Comparison of ENCODE assay signal across 9 cellular contexts in genomic region chr1:1207254-1207902, GRCh38. TPM values are rescaled to one million over a fixed set of nuclear protein-coding genes. Genes with fewer than 3 reads are reported as not detected.
DNase-seq lines count a peak whose midpoint lies in the region; ATAC-seq, FAIRE-seq and TF ChIP-seq lines count a peak whose summit lies in the region.
"Had no signal": no experiment of that assay in that cellular context is flagged by ENCODE, and none has a peak within 500 bp of the region (broad histone marks: within the 10 kb centered on the region; RNA-seq: fewer than 3 reads in every experiment).

No MANE protein-coding gene starts in this region.

- H3K27ac ChIP-seq in astrocyte (ENCODE audit: low read depth, low read length) = no peak overlapping the region
- H3K27ac ChIP-seq: right lobe of liver had no signal

- no peaks in the 10 kb centered on the region for H4K20me1 ChIP-seq in astrocyte (ENCODE audit: insufficient read depth, low read length)

- H3K9ac ChIP-seq in astrocyte (ENCODE audit: low read length) = no peak overlapping the region

- no peaks in the 10 kb centered on the region for H3K9me3 Mint-ChIP-seq in activated naive CD4-positive, alpha-beta T cell treated with anti-CD3 and anti-CD28 coated beads, Interleukin-2, amount 50 U/mL, for 24 hours
- no peaks in the 10 kb centered on the region for H3K9me3 Mint-ChIP-seq in activated naive CD4-positive, alpha-beta T cell treated with anti-CD3 and anti-CD28 coated beads, Interleukin-2, amount 50 U/mL, for 72 hours
- H3K9me3 Mint-ChIP-seq in astrocyte (ENCODE audit: unreplicated experiment) = no peaks in the 10 kb centered on the region
- H3K9me3 Mint-ChIP-seq in stimulated activated memory B cell treated with anti-CD40 and anti-IgM and Interleukin-4, amounts not matched to agents 10 μg/mL and 1 μg/mL and 100 μg/mL, for 72 hours = no peaks in the 10 kb centered on the region
- H3K9me3 Mint-ChIP-seq: activated naive CD8-positive, alpha-beta T cell treated with anti-CD3 and anti-CD28 coated beads, Interleukin-2, amount 10 ng/mL, durations not matched to agents 7 days and 5 days; endodermal cell had no signal

- no peaks in the 10 kb centered on the region for H3K27me3 Mint-ChIP-seq in activated naive CD4-positive, alpha-beta T cell treated with anti-CD3 and anti-CD28 coated beads, Interleukin-2, amount 50 U/mL, for 24 hours
- H3K27me3 Mint-ChIP-seq in astrocyte (ENCODE audit: low read depth, unreplicated experiment) = peaks cover 2% of the 10 kb centered on the region
- peaks cover 8% of the 10 kb centered on the region for H3K27me3 Mint-ChIP-seq in stimulated activated memory B cell treated with anti-CD40 and anti-IgM and Interleukin-4, amounts not matched to agents 10 μg/mL and 1 μg/mL and 100 μg/mL, for 72 hours

- H3K27ac Mint-ChIP-seq in activated naive CD4-positive, alpha-beta T cell treated with anti-CD3 and anti-CD28 coated beads, Interleukin-2, amount 50 U/mL, for 24 hours = no peak overlapping the region
- peak overlapping the region in 1 of 2 donors; percentile 91 for H3K27ac Mint-ChIP-seq in activated naive CD4-positive, alpha-beta T cell treated with anti-CD3 and anti-CD28 coated beads, Interleukin-2, amount 50 U/mL, for 72 hours
- H3K27ac Mint-ChIP-seq in astrocyte (ENCODE audit: unreplicated experiment) = no peak overlapping the region
- H3K27ac Mint-ChIP-seq in stimulated activated memory B cell treated with anti-CD40 and anti-IgM and Interleukin-4, amounts not matched to agents 10 μg/mL and 1 μg/mL and 100 μg/mL, for 72 hours = peak overlapping the region; percentile 90
- H3K27ac Mint-ChIP-seq: endodermal cell had no signal

- H3K36me3 ChIP-seq in astrocyte (ENCODE audit: insufficient read depth, low read length) (no peaks in the 10 kb centered on the region), BE2C (no peaks in the 10 kb centered on the region)
- H3K36me3 ChIP-seq: right lobe of liver had no signal

- H3K9me3 ChIP-seq in astrocyte (ENCODE audit: insufficient read depth, low read depth, low read length) (no peaks in the 10 kb centered on the region), BE2C (no peaks in the 10 kb centered on the region)
- H3K9me3 ChIP-seq: right lobe of liver had no signal

- no peaks in the 10 kb centered on the region for H3K79me2 ChIP-seq in astrocyte (ENCODE audit: insufficient read depth, low read length)

- H3K4me2 ChIP-seq in astrocyte (ENCODE audit: low read length) = peak overlapping the region; percentile 87

- H3K4me1 ChIP-seq in astrocyte (ENCODE audit: insufficient read depth, low read length) (peaks cover 27% of the 10 kb centered on the region), BE2C (no peaks in the 10 kb centered on the region)

- H3K4me3 ChIP-seq in astrocyte (ENCODE audit: insufficient read depth, low read depth, low read length) (no peak overlapping the region), BE2C (ENCODE audit: low read depth, low read length) (no peak overlapping the region)
- H3K4me3 ChIP-seq: right lobe of liver had no signal

- H3K4me1 Mint-ChIP-seq in activated naive CD4-positive, alpha-beta T cell treated with anti-CD3 and anti-CD28 coated beads, Interleukin-2, amount 50 U/mL, for 24 hours = peaks cover 20% of the 10 kb centered on the region
- peaks cover 5% of the 10 kb centered on the region for H3K4me1 Mint-ChIP-seq in astrocyte (ENCODE audit: low read depth, unreplicated experiment)
- peaks cover 68% of the 10 kb centered on the region for H3K4me1 Mint-ChIP-seq in stimulated activated memory B cell treated with anti-CD40 and anti-IgM and Interleukin-4, amounts not matched to agents 10 μg/mL and 1 μg/mL and 100 μg/mL, for 72 hours
- H3K4me1 Mint-ChIP-seq: endodermal cell had no signal

- FAIRE-seq in astrocyte (lab: Jason Lieb, UNC) = no peak

- DNase-seq in activated naive CD4-positive, alpha-beta T cell treated with anti-CD3 and anti-CD28 coated beads, Interleukin-2, amount 50 U/mL, for 72 hours (ENCODE audit: low spot score in 2 of 2) = no peak
- no peak for DNase-seq in astrocyte (ENCODE audit: low read depth)
- DNase-seq in BE2C = no peak
- DNase-seq in glomerular visceral epithelial cell (ENCODE audit: extremely low spot score) = no peak
- DNase-seq: endodermal cell had no signal

- no peak for TF ChIP-seq CTCF in astrocyte (IDR thresholded peaks at IDR 0.05; ENCODE audit: insufficient read depth, low read depth, low read length)
- TF ChIP-seq CTCF in BE2C (IDR thresholded peaks at IDR 0.05; ENCODE audit: low read depth, low read length) = no peak

- H3K27me3 ChIP-seq in astrocyte (ENCODE audit: insufficient read depth, low read length) (peaks cover 3% of the 10 kb centered on the region), BE2C (peaks cover 20% of the 10 kb centered on the region)

- no peak for ATAC-seq in activated naive CD4-positive, alpha-beta T cell treated with anti-CD3 and anti-CD28 coated beads, Interleukin-2, amount 50 U/mL, for 72 hours
- ATAC-seq in stimulated activated memory B cell treated with anti-CD40 and anti-IgM and Interleukin-4, amounts not matched to agents 10 μg/mL and 1 μg/mL and 100 μg/mL, for 72 hours = no peak

- no peak overlapping the region for H2AFZ ChIP-seq in astrocyte (ENCODE audit: low read depth, low read length)

- H3K36me3 Mint-ChIP-seq in activated naive CD4-positive, alpha-beta T cell treated with anti-CD3 and anti-CD28 coated beads, Interleukin-2, amount 50 U/mL, for 24 hours = peaks cover 2% of the 10 kb centered on the region
- peaks cover 0 to 7% of the 10 kb centered on the region in 2 donors for H3K36me3 Mint-ChIP-seq in activated naive CD4-positive, alpha-beta T cell treated with anti-CD3 and anti-CD28 coated beads, Interleukin-2, amount 50 U/mL, for 72 hours
- H3K36me3 Mint-ChIP-seq in astrocyte (ENCODE audit: low read depth, unreplicated experiment) = no peaks in the 10 kb centered on the region
- H3K36me3 Mint-ChIP-seq in stimulated activated memory B cell treated with anti-CD40 and anti-IgM and Interleukin-4, amounts not matched to agents 10 μg/mL and 1 μg/mL and 100 μg/mL, for 72 hours = peaks cover 6% of the 10 kb centered on the region
- H3K36me3 Mint-ChIP-seq: activated naive CD8-positive, alpha-beta T cell treated with anti-CD3 and anti-CD28 coated beads, Interleukin-2, amount 10 ng/mL, durations not matched to agents 7 days and 5 days had no signal

- H3K4me3 Mint-ChIP-seq in activated naive CD4-positive, alpha-beta T cell treated with anti-CD3 and anti-CD28 coated beads, Interleukin-2, amount 50 U/mL, for 24 hours = peak overlapping the region; percentile 86
- H3K4me3 Mint-ChIP-seq in astrocyte (ENCODE audit: unreplicated experiment) = no peak overlapping the region
- peak overlapping the region; percentile 84 for H3K4me3 Mint-ChIP-seq in stimulated activated memory B cell treated with anti-CD40 and anti-IgM and Interleukin-4, amounts not matched to agents 10 μg/mL and 1 μg/mL and 100 μg/mL, for 72 hours

RNA-seq across cellular contexts. Expression of gene TNFRSF18, which starts 1.0 kb away (rescaled TPM):
- 100 to 1,000 TPM in 1 of 2 donors, 10 to 100 TPM in 1; 43.6 to 250 TPM for total RNA-seq in activated naive CD4-positive, alpha-beta T cell treated with anti-CD3 and anti-CD28 coated beads, Interleukin-2, amount 50 U/mL, for 72 hours
- 0.65 and 0.66 TPM in 2 replicates for total RNA-seq in astrocyte
- not detected for polyA plus RNA-seq in BE2C (2012; ENCODE audit: insufficient read depth, insufficient read length, low read depth)

RNA-seq across cellular contexts. Expression of gene TNFRSF4, which starts 6.6 kb away (rescaled TPM):
- 100 to 1,000 TPM; 166 to 176 TPM for total RNA-seq in activated naive CD4-positive, alpha-beta T cell treated with anti-CD3 and anti-CD28 coated beads, Interleukin-2, amount 50 U/mL, for 72 hours
- 0.34 and 0.41 TPM in 2 replicates for total RNA-seq in astrocyte
- 0.96 TPM for polyA plus RNA-seq in BE2C (2012; ENCODE audit: insufficient read depth, insufficient read length, low read depth)

RNA-seq across cellular contexts. Expression of gene SDF4, which starts 24.4 kb away (rescaled TPM):
- total RNA-seq in activated naive CD4-positive, alpha-beta T cell treated with anti-CD3 and anti-CD28 coated beads, Interleukin-2, amount 50 U/mL, for 72 hours = 100 to 1,000 TPM in 1 of 2 donors, 10 to 100 TPM in 1; 68.4 to 144 TPM
- total RNA-seq in astrocyte = 175 and 180 TPM in 2 replicates
- polyA plus RNA-seq in BE2C (2012; ENCODE audit: insufficient read depth, insufficient read length, low read depth) = 404 TPM

RNA-seq across cellular contexts. Expression of gene B3GALT6, which starts 24.7 kb away (rescaled TPM):
- total RNA-seq in activated naive CD4-positive, alpha-beta T cell treated with anti-CD3 and anti-CD28 coated beads, Interleukin-2, amount 50 U/mL, for 72 hours = 10 to 100 TPM in 1 of 2 donors, 1 to 10 TPM in 1; 9.0 to 12.5 TPM
- 22.4 and 27.5 TPM in 2 replicates for total RNA-seq in astrocyte
- 33.8 TPM for polyA plus RNA-seq in BE2C (2012; ENCODE audit: insufficient read depth, insufficient read length, low read depth)

RNA-seq across cellular contexts. Expression of gene TTLL10, which starts 33.7 kb away (rescaled TPM):
- not detected for total RNA-seq in activated naive CD4-positive, alpha-beta T cell treated with anti-CD3 and anti-CD28 coated beads, Interleukin-2, amount 50 U/mL, for 72 hours
- total RNA-seq in astrocyte = not detected in 2 replicates
- not detected for polyA plus RNA-seq in BE2C (2012; ENCODE audit: insufficient read depth, insufficient read length, low read depth)
- total RNA-seq: activated naive CD8-positive, alpha-beta T cell treated with anti-CD3 and anti-CD28 coated beads, Interleukin-2, amount 10 ng/mL, durations not matched to agents 7 days and 5 days; right lobe of liver had no signal

Comparison
In these comparisons a context has a peak if more than half of its experiments do, and no peak if none do; other contexts are left out.
1. RNA of gene TNFRSF18, which starts 1.0 kb away (total RNA-seq): 43.6 to 250 TPM in activated naive CD4-positive, alpha-beta T cell treated with anti-CD3 and anti-CD28 coated beads, Interleukin-2, amount 50 U/mL, for 72 hours; 0.65 to 0.66 TPM in astrocyte; every median in the first group is over 10 times any median in the second.
2. RNA of gene TNFRSF4, which starts 6.6 kb away (total RNA-seq): 166 to 176 TPM in activated naive CD4-positive, alpha-beta T cell treated with anti-CD3 and anti-CD28 coated beads, Interleukin-2, amount 50 U/mL, for 72 hours; 0.34 to 0.41 TPM in astrocyte; every median in the first group is over 100 times any median in the second.